ENCODE assay signal across 8 cellular contexts in the genomic region with DNA sequence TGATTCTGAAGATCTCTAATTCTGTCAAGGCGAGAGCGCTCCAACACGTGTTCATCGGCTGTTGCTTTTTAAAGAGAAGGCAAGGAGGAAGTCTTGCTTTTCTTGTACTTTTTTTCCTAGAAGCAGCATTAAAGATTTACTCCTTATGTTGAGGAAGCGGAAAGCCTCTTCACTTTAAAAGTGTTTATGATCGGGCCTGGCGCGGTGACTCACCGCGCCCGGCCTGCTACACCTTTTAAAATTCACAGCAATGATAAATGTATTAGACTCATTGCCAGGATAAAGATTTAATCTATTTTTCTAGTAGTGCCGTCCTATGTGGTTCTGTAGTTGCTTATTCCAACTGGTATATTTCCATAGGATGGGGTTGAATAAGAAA.
A peak's percentile ranks its signal among the peaks of the same experiment; 100 is the strongest.
DNase-seq lines count a peak whose midpoint lies in the region; ATAC-seq lines count a peak whose summit lies in the region.

No MANE protein-coding gene starts in this region.

- no peaks in the 10 kb centered on the region for H3K9me3 ChIP-seq in iPS-18c (ENCODE audit: control insufficient read depth, insufficient read depth, low read length)
- no peaks in the 10 kb centered on the region for H3K9me3 ChIP-seq in stomach smooth muscle (ENCODE audit: control insufficient read depth in 2 of 2, low read length in 2 of 2)

- peak overlapping the region; percentile 82 to 98 for H3K9ac ChIP-seq in stomach smooth muscle (ENCODE audit: low read length in 2 of 2)

- H3K36me3 ChIP-seq in stomach smooth muscle (ENCODE audit: control insufficient read depth in 2 of 2, insufficient read depth in 2 of 2, low read length in 2 of 2) = peaks cover 0 to 4% of the 10 kb centered on the region in 2 donors

- H3K27ac ChIP-seq in stomach smooth muscle (ENCODE audit: low read length) = peak overlapping the region; percentile 99

- peaks cover 21% of the 10 kb centered on the region for H3K4me1 ChIP-seq in stomach smooth muscle (ENCODE audit: control insufficient read depth, insufficient read depth, low read length)

- no peaks in the 10 kb centered on the region for H3K27me3 ChIP-seq in stomach smooth muscle (ENCODE audit: control insufficient read depth in 1 of 2, insufficient read depth in 2 of 2, low read length in 2 of 2)

- peak; percentile 31 for DNase-seq in stimulated activated CD4-positive, alpha-beta T cell treated with anti-CD3 and anti-CD28 coated beads, Interleukin-2, amount 100 ng/mL, for 4 hours (ENCODE audit: low read depth)
- no peak for DNase-seq in stimulated activated CD4-positive, alpha-beta T cell treated with anti-CD3 and anti-CD28 coated beads, Interleukin-2, amount 100 ng/mL, for 48 hours
- peak; percentile 23 for DNase-seq in activated T-helper 9 cell treated with anti-CD3 and anti-CD28 coated beads, Interleukin-2, amount 50 U/mL, for 16 hours (ENCODE audit: low read depth)
- DNase-seq in globus pallidus (ENCODE audit: low spot score) = no peak

- peak overlapping the region; percentile 88 for H3K4me3 ChIP-seq in iPS-18c (ENCODE audit: insufficient read depth, low read depth, low read length)
- peak overlapping the region; percentile 75 to 99 for H3K4me3 ChIP-seq in stomach smooth muscle (ENCODE audit: low read length in 2 of 2)

- ATAC-seq in HG02885 (IDR thresholded peaks at IDR 0.05; ENCODE audit: poor library complexity, unreplicated experiment) (no peak), GM18511 (IDR thresholded peaks at IDR 0.05; ENCODE audit: unreplicated experiment) (no peak)

Comparison
In these comparisons a context has a peak if more than half of its experiments do, and no peak if none do; other contexts are left out.
1. DNase-seq: peak in stimulated activated CD4-positive, alpha-beta T cell treated with anti-CD3 and anti-CD28 coated beads, Interleukin-2, amount 100 ng/mL, for 4 hours (single experiment) and activated T-helper 9 cell treated with anti-CD3 and anti-CD28 coated beads, Interleukin-2, amount 50 U/mL, for 16 hours (single experiment); none in stimulated activated CD4-positive, alpha-beta T cell treated with anti-CD3 and anti-CD28 coated beads, Interleukin-2, amount 100 ng/mL, for 48 hours (0 of 2) and globus pallidus (single experiment).